Comparison of ENCODE assay signal across 8 cellular contexts in the genomic region with DNA sequence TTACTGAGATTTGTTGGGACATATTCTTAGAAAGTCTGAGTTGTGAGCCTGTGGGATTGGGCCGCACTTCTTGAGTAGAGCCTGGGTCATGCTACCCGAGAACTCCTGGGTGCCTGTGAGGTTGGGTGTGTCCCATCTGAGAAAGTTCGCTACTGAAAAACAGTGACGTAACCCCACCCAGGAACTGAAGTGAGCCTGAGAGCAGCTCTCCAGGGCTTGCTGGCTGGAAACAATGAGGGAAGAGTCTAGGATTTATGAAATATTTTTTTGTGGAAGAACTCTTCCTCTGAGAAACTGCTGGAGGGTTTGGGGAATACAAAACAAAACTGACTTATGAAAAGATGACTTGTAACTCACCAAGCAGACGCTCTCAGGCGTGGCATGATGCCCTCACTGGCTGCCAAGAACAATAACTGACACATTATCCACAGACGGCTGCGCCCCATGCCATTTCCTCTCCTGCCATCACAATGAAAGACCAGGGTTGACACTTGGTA.
DNase-seq lines count a peak whose midpoint lies in the region; ATAC-seq, FAIRE-seq and TF ChIP-seq lines count a peak whose summit lies in the region.

No MANE protein-coding gene starts in this region.

- H3K9ac ChIP-seq in stomach smooth muscle (ENCODE audit: low read length in 2 of 2), result peak overlapping the region; percentile 52 to 62

- peak; percentile 36 for ATAC-seq in GM18519 (IDR thresholded peaks at IDR 0.05; ENCODE audit: low FRiP score, unreplicated experiment)
- peak; percentile 91 for ATAC-seq in left lung

- peak; percentile 80 for DNase-seq in HS-27A (ENCODE audit: low read depth)
- DNase-seq in T-helper 2 cell, result peak in 4 of 5 experiments; percentile 19 to 79 (median 60)
- peak; percentile 13 to 58 for DNase-seq in T47D (ENCODE audit: low read depth in 1 of 2, low spot score in 1 of 2)
- DNase-seq in left lung, result peak in 1 of 2 donors; percentile 77
- no peak for DNase-seq in NCI-H1048 (lab: John Stamatoyannopoulos, UW)
- DNase-seq in GM19239 (ENCODE audit: insufficient read length, low spot score), result no peak

- in situ Hi-C loops in T47D (cut with HindIII; ENCODE audit: low pct_unique_long_range_greater_than_20kb, low sequenced_read_pairs), result no loop called here

- no peak for TF ChIP-seq CTCF in left lung (IDR thresholded peaks at IDR 0.05)

- no peaks in the 10 kb centered on the region for H3K36me3 ChIP-seq in left lung
- H3K36me3 ChIP-seq in stomach smooth muscle (ENCODE audit: control insufficient read depth in 2 of 2, insufficient read depth in 2 of 2, low read length in 2 of 2), result no peaks in the 10 kb centered on the region

- H3K4me1 ChIP-seq in left lung (peaks cover 23 to 100% of the 10 kb centered on the region in 2 donors), stomach smooth muscle (ENCODE audit: control insufficient read depth, insufficient read depth, low read length) (peaks cover 53% of the 10 kb centered on the region)

- H3K27ac ChIP-seq in left lung (peak overlapping the region; percentile 73 to 78), stomach smooth muscle (ENCODE audit: low read length) (peak overlapping the region; percentile 91)

- H3K9me3 ChIP-seq in left lung (no peaks in the 10 kb centered on the region), stomach smooth muscle (ENCODE audit: control insufficient read depth in 2 of 2, low read length in 2 of 2) (no peaks in the 10 kb centered on the region)

- H3K27me3 ChIP-seq in left lung (no peaks in the 10 kb centered on the region), stomach smooth muscle (ENCODE audit: control insufficient read depth in 1 of 2, insufficient read depth in 2 of 2, low read length in 2 of 2) (no peaks in the 10 kb centered on the region)

- H3K4me3 ChIP-seq in left lung (no peak overlapping the region), stomach smooth muscle (ENCODE audit: low read length in 2 of 2) (peak overlapping the region; percentile 15 to 55)

- intact Hi-C loops in left lung (cut with DNase I), result no loop called here

- no peak for FAIRE-seq in GM19239 (lab: Jason Lieb, UNC)

Comparison
In these comparisons a context has a peak if more than half of its experiments do, and no peak if none do; other contexts are left out.
1. DNase-seq: peak in HS-27A (single experiment), T-helper 2 cell (4 of 5) and T47D (2 of 2); none in NCI-H1048 (single experiment) and GM19239 (single experiment).
2. H3K4me3 ChIP-seq: peak in stomach smooth muscle (2 of 2); none in left lung (0 of 2).